ENCODE assay signal across 19 cellular contexts in the genomic region with DNA sequence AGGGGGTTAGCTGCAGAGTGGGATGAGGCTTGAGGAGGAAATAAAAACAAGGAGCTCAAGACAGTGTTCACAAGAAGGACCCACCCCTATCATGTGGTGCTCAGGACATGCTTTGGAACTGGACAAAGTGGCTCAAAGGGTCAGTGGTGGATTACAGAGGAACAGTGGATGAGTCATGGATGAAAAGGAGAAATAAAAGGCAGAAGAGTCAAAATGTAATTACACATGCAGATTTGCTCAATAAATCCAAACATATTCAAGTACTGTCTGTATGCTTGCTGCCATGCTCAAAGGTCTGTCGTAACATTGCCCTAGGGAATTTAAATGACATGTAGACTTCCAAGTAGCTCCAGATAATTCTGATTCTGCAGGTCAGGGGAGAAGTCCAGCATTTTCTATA.
DNase-seq lines count a peak whose midpoint lies in the region; ATAC-seq and TF ChIP-seq lines count a peak whose summit lies in the region.
"Had no signal": no experiment of that assay in that cellular context is flagged by ENCODE, and none has a peak within 500 bp of the region (broad histone marks: within the 10 kb centered on the region; RNA-seq: fewer than 3 reads in every experiment).

No MANE protein-coding gene starts in this region.

- H3K27ac Mint-ChIP-seq in natural killer cell treated with Interleukin-12 subunit alpha and Interleukin-12 subunit beta and Interleukin-15 and Interleukin-18, amount 100 ng/mL, for 72 hours, result no peak overlapping the region
- H3K27ac Mint-ChIP-seq: CD8-positive, alpha-beta memory T cell; HFFc6 had no signal

- CTCF ChIA-PET in HEK293T (lab: Yijun Ruan, JAX), result no interaction called here

- DNase-seq in CD1c-positive myeloid dendritic cell (ENCODE audit: extremely low spot score) (peak; percentile 79), LHCN-M2 (ENCODE audit: low read depth) (peak; percentile 44), epithelial cell of esophagus (ENCODE audit: low read depth) (peak; percentile 32), mucosa of descending colon (no peak), NCI-H2196 treated with DMSO at 0.1 percent for 48 hours (lab: John Stamatoyannopoulos, UW; ENCODE audit: unreplicated experiment) (no peak), HEK293T (ENCODE audit: extremely low spot score) (no peak)
- no peak for DNase-seq in natural killer cell treated with Interleukin-12 subunit alpha and Interleukin-12 subunit beta and Interleukin-15 and Interleukin-18, amount 100 ng/mL, for 72 hours (ENCODE audit: low spot score)
- DNase-seq: activated naive CD4-positive, alpha-beta T cell treated with Interleukin-2 at 50 U/mL for 16 hours; CD8-positive, alpha-beta memory T cell; HFFc6; kidney glomerular epithelial cell; midbrain; NCI-H1092; NCI-H2081; NCI-H510A treated with DMSO at 0.1 percent for 48 hours; SW 1271 had no signal

- intact Hi-C loops in mucosa of descending colon (cut with DNase I, micrococcal nuclease), result no loop called here

- peaks cover 28 to 33% of the 10 kb centered on the region in 2 donors for H3K27me3 Mint-ChIP-seq in natural killer cell treated with Interleukin-12 subunit alpha and Interleukin-12 subunit beta and Interleukin-15 and Interleukin-18, amount 100 ng/mL, for 72 hours

- H3K36me3 Mint-ChIP-seq in natural killer cell treated with Interleukin-12 subunit alpha and Interleukin-12 subunit beta and Interleukin-15 and Interleukin-18, amount 100 ng/mL, for 72 hours, result no peaks in the 10 kb centered on the region
- H3K36me3 Mint-ChIP-seq: CD8-positive, alpha-beta memory T cell had no signal

- no peaks in the 10 kb centered on the region for H3K9me3 Mint-ChIP-seq in natural killer cell treated with Interleukin-12 subunit alpha and Interleukin-12 subunit beta and Interleukin-15 and Interleukin-18, amount 100 ng/mL, for 72 hours
- H3K9me3 Mint-ChIP-seq: CD8-positive, alpha-beta memory T cell; HFFc6 had no signal

- H3K4me3 ChIP-seq in epithelial cell of esophagus (ENCODE audit: low read length), result no peak overlapping the region
- H3K4me3 ChIP-seq in mucosa of descending colon, result no peak overlapping the region
- H3K4me3 ChIP-seq: ascending aorta, suprapubic skin had no signal

- H3K4me1 ChIP-seq in mucosa of descending colon (ENCODE audit: low read depth), result no peaks in the 10 kb centered on the region
- H3K4me1 ChIP-seq: ascending aorta had no signal

- no peak for TF ChIP-seq CTCF in epithelial cell of esophagus (IDR thresholded peaks at IDR 0.05; ENCODE audit: insufficient read depth, low read depth, low read length, missing control alignments)
- no peak for TF ChIP-seq CTCF in mucosa of descending colon (IDR thresholded peaks at IDR 0.05)

- H3K4me1 Mint-ChIP-seq in natural killer cell treated with Interleukin-12 subunit alpha and Interleukin-12 subunit beta and Interleukin-15 and Interleukin-18, amount 100 ng/mL, for 72 hours (ENCODE audit: low read depth in 2 of 2), result peaks cover 0 to 6% of the 10 kb centered on the region in 2 donors
- H3K4me1 Mint-ChIP-seq: CD8-positive, alpha-beta memory T cell had no signal

- H3K9me3 ChIP-seq in mucosa of descending colon, result no peaks in the 10 kb centered on the region
- H3K9me3 ChIP-seq: ascending aorta, suprapubic skin had no signal

- H3K36me3 ChIP-seq in mucosa of descending colon (ENCODE audit: low read depth), result no peaks in the 10 kb centered on the region
- H3K36me3 ChIP-seq: ascending aorta, suprapubic skin had no signal

- POLR2A ChIA-PET in HEK293T (lab: Yijun Ruan, JAX), result no interaction called here

- no peak overlapping the region for H3K4me3 Mint-ChIP-seq in natural killer cell treated with Interleukin-12 subunit alpha and Interleukin-12 subunit beta and Interleukin-15 and Interleukin-18, amount 100 ng/mL, for 72 hours
- H3K4me3 Mint-ChIP-seq: CD8-positive, alpha-beta memory T cell; HFFc6 had no signal

- ATAC-seq in mucosa of descending colon (peak; percentile 48), HG03135 (IDR thresholded peaks at IDR 0.05; ENCODE audit: unreplicated experiment) (no peak)
- no peak for ATAC-seq in natural killer cell treated with Interleukin-12 subunit alpha and Interleukin-12 subunit beta and Interleukin-15 and Interleukin-18, amount 100 ng/mL, for 72 hours

TF ChIP-seq in HEK293T, 16 proteins besides CTCF, POLR2A, EP300 and RAD21:
- no peak for TF ChIP-seq TARDBP (IDR thresholded peaks at IDR 0.05)
- TF ChIP-seq ZNF384 (IDR thresholded peaks at IDR 0.05), result no peak
- TF ChIP-seq FOXA1 (IDR thresholded peaks at IDR 0.05), result no peak
- TF ChIP-seq HDGF (IDR thresholded peaks at IDR 0.05; ENCODE audit: borderline replicate concordance), result no peak
- TF ChIP-seq, protein P1, sequence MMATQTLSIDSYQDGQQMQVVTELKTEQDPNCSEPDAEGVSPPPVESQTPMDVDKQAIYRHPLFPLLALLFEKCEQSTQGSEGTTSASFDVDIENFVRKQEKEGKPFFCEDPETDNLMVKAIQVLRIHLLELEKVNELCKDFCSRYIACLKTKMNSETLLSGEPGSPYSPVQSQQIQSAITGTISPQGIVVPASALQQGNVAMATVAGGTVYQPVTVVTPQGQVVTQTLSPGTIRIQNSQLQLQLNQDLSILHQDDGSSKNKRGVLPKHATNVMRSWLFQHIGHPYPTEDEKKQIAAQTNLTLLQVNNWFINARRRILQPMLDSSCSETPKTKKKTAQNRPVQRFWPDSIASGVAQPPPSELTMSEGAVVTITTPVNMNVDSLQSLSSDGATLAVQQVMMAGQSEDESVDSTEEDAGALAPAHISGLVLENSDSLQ (IDR thresholded peaks at IDR 0.05), result no peak

Comparison
In these comparisons a context has a peak if more than half of its experiments do, and no peak if none do; other contexts are left out.
1. DNase-seq: peak in CD1c-positive myeloid dendritic cell (single experiment), LHCN-M2 (single experiment) and epithelial cell of esophagus (single experiment); none in mucosa of descending colon (0 of 3), natural killer cell treated with Interleukin-12 subunit alpha and Interleukin-12 subunit beta and Interleukin-15 and Interleukin-18, amount 100 ng/mL, for 72 hours (single experiment), NCI-H2196 treated with DMSO at 0.1 percent for 48 hours (single experiment) and HEK293T (single experiment).